ENCODE assay signal across 15 cellular contexts in the genomic region with DNA sequence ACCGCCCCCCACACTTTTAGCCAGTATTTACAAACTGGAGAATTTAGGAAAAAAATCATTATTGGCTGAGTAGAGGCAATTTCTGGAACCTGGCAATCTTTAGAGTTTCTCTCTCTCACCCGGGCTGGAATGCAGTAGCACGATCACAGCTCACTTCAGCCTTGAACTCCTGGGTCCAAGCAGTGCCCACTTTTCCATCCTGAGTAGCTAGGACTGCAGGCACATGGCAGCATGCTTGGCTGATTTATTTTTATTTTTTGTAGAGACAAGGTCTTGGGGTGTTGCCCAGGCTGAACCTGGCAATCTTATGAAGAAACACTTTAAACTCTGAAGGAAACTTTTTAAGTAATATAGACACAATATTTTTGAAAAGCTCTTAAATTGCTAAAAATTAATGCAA.
DNase-seq lines count a peak whose midpoint lies in the region; ATAC-seq and TF ChIP-seq lines count a peak whose summit lies in the region.
"Had no signal": no experiment of that assay in that cellular context is flagged by ENCODE, and none has a peak within 500 bp of the region (broad histone marks: within the 10 kb centered on the region; RNA-seq: fewer than 3 reads in every experiment).

No MANE protein-coding gene starts in this region.

- TF ChIP-seq CTCF in OCI-LY3 (IDR thresholded peaks at IDR 0.05; ENCODE audit: low read depth, low read length) (no peak), coronary artery (IDR thresholded peaks at IDR 0.05) (no peak), nephron progenitor cell (IDR thresholded peaks at IDR 0.05) (no peak), thyroid gland (IDR thresholded peaks at IDR 0.05) (peak in 1 of 6 experiments; percentile 0)

- H3K4me1 ChIP-seq in OCI-LY3 (ENCODE audit: low read length) (peaks cover 52% of the 10 kb centered on the region), thyroid gland (peaks cover 91 to 98% of the 10 kb centered on the region in 2 donors)

- H4K20me1 ChIP-seq in OCI-LY3 (ENCODE audit: insufficient read depth, low read length): peaks cover 25% of the 10 kb centered on the region; the same call in 1 of the 2 replicates

- peaks cover 31% of the 10 kb centered on the region for H3K79me2 ChIP-seq in OCI-LY3 (ENCODE audit: low read length)

- H3K27ac Mint-ChIP-seq in nephron progenitor cell: peak overlapping the region; percentile 95
- H3K27ac Mint-ChIP-seq in stimulated activated naive B cell treated with anti-CD40 and anti-IgM and Interleukin-4, amounts not matched to agents 10 μg/mL and 1 μg/mL and 100 μg/mL, for 72 hours: no peak overlapping the region
- no peak overlapping the region for H3K27ac Mint-ChIP-seq in activated CD4-positive, alpha-beta T cell treated with anti-CD3 and anti-CD28 coated beads, Interleukin-2, amount 10 ng/mL, durations not matched to agents 7 days and 5 days
- H3K27ac Mint-ChIP-seq: activated CD8-positive, alpha-beta T cell treated with anti-CD3 and anti-CD28 coated beads, Interleukin-2, amount 10 ng/mL, durations not matched to agents 7 days and 5 days; T-helper 2 cell treated with Interferon-gamma antibody and Interleukin-4, amounts not matched to agents 5 μg/mL and 100 μg/mL, for 36 hours had no signal

- no peak for ATAC-seq in stimulated activated naive B cell treated with anti-CD40 and anti-IgM and Interleukin-4, amounts not matched to agents 10 μg/mL and 1 μg/mL and 100 μg/mL, for 72 hours (replicated peaks)
- no peak for ATAC-seq in HG02973 (IDR thresholded peaks at IDR 0.05; ENCODE audit: unreplicated experiment)
- ATAC-seq: activated CD8-positive, alpha-beta T cell treated with anti-CD3 and anti-CD28 coated beads, Interleukin-2, amount 10 ng/mL, durations not matched to agents 7 days and 5 days had no signal

- TF ChIP-seq POLR2A in thyroid gland (IDR thresholded peaks at IDR 0.05): no peak

- CTCF ChIA-PET in activated CD4-positive, alpha-beta T cell treated with anti-CD3 and anti-CD28 coated beads, Interleukin-2, amount 10 ng/mL, durations not matched to agents 7 days and 5 days (lab: Charles Lee): interaction anchor here (0.6 to 1.3 kb wide), 5 partner anchors 15 to 133 kb away, joined by 3 to 4 read pairs (median 3); no protein-coding TSS in a partner anchor

- H3K9ac ChIP-seq in OCI-LY3 (ENCODE audit: low read length): no peak overlapping the region
- H3K9ac ChIP-seq: BLaER1 treated with 17β-estradiol and CSF1 and Interleukin-3, amounts not matched to agents 10 nM and 100 nM had no signal

- no peaks in the 10 kb centered on the region for H3K27me3 ChIP-seq in OCI-LY3 (ENCODE audit: low read depth, low read length)
- H3K27me3 ChIP-seq in thyroid gland: no peaks in the 10 kb centered on the region
- H3K27me3 ChIP-seq: BLaER1 treated with 17β-estradiol and CSF1 and Interleukin-3, amounts not matched to agents 10 nM and 100 nM; hepatocyte had no signal

- peaks cover 17% of the 10 kb centered on the region for H3K36me3 ChIP-seq in OCI-LY3 (replicated peaks; ENCODE audit: low read depth, low read length)
- no peaks in the 10 kb centered on the region for H3K36me3 ChIP-seq in thyroid gland

- H3K9me3 ChIP-seq in OCI-LY3 (ENCODE audit: insufficient read depth, low read length) (no peaks in the 10 kb centered on the region), thyroid gland (no peaks in the 10 kb centered on the region)
- H3K9me3 ChIP-seq: BLaER1 treated with 17β-estradiol and CSF1 and Interleukin-3, amounts not matched to agents 10 nM and 100 nM had no signal

- H3K4me3 ChIP-seq in OCI-LY3 (ENCODE audit: low read length) (0 out of 2 replicates have a peak overlapping the region, but pooled peaks have one; percentile 7), coronary artery (peak overlapping the region; percentile 18), thyroid gland (replicated peaks in 1 of 3) (no peak overlapping the region)
- H3K4me3 ChIP-seq: BLaER1 treated with 17β-estradiol and CSF1 and Interleukin-3, amounts not matched to agents 10 nM and 100 nM; hepatocyte had no signal

- no peaks in the 10 kb centered on the region for H3K9me3 Mint-ChIP-seq in nephron progenitor cell
- H3K9me3 Mint-ChIP-seq in stimulated activated naive B cell treated with anti-CD40 and anti-IgM and Interleukin-4, amounts not matched to agents 10 μg/mL and 1 μg/mL and 100 μg/mL, for 72 hours: peaks cover 0 to 1% of the 10 kb centered on the region in 2 donors
- no peaks in the 10 kb centered on the region for H3K9me3 Mint-ChIP-seq in activated CD4-positive, alpha-beta T cell treated with anti-CD3 and anti-CD28 coated beads, Interleukin-2, amount 10 ng/mL, durations not matched to agents 7 days and 5 days
- H3K9me3 Mint-ChIP-seq: T-helper 2 cell treated with Interferon-gamma antibody and Interleukin-4, amounts not matched to agents 5 μg/mL and 100 μg/mL, for 36 hours had no signal

- H3K4me1 Mint-ChIP-seq in nephron progenitor cell: peaks cover 93% of the 10 kb centered on the region
- peaks cover 60 to 96% of the 10 kb centered on the region in 2 donors for H3K4me1 Mint-ChIP-seq in stimulated activated naive B cell treated with anti-CD40 and anti-IgM and Interleukin-4, amounts not matched to agents 10 μg/mL and 1 μg/mL and 100 μg/mL, for 72 hours
- peaks cover 65% of the 10 kb centered on the region for H3K4me1 Mint-ChIP-seq in activated CD4-positive, alpha-beta T cell treated with anti-CD3 and anti-CD28 coated beads, Interleukin-2, amount 10 ng/mL, durations not matched to agents 7 days and 5 days

- peak overlapping the region; percentile 47 for H3K4me2 ChIP-seq in OCI-LY3 (ENCODE audit: low read length)
- H3K4me2 ChIP-seq: hepatocyte had no signal

- no peaks in the 10 kb centered on the region for H3K27me3 Mint-ChIP-seq in nephron progenitor cell (ENCODE audit: low read depth, poor library complexity)
- H3K27me3 Mint-ChIP-seq in stimulated activated naive B cell treated with anti-CD40 and anti-IgM and Interleukin-4, amounts not matched to agents 10 μg/mL and 1 μg/mL and 100 μg/mL, for 72 hours: no peaks in the 10 kb centered on the region
- no peaks in the 10 kb centered on the region for H3K27me3 Mint-ChIP-seq in activated CD4-positive, alpha-beta T cell treated with anti-CD3 and anti-CD28 coated beads, Interleukin-2, amount 10 ng/mL, durations not matched to agents 7 days and 5 days

- intact Hi-C loops in thyroid gland (cut with DNase I): no loop called here

- no peak overlapping the region for H2AFZ ChIP-seq in OCI-LY3 (ENCODE audit: low read depth, low read length)
- H2AFZ ChIP-seq: hepatocyte had no signal

- 14 to 17% methylated on average over 3 of the region's 3 CpGs for WGBS in thyroid gland, 2 donors

- POLR2A ChIA-PET in activated CD4-positive, alpha-beta T cell treated with anti-CD3 and anti-CD28 coated beads, Interleukin-2, amount 10 ng/mL, durations not matched to agents 7 days and 5 days (lab: Charles Lee): interaction anchor here (1.5 kb wide), 1 partner anchor 49 kb away, joined by 5 read pairs; no protein-coding TSS in a partner anchor

- H3K27ac ChIP-seq in OCI-LY3 (ENCODE audit: low read length) (no peak overlapping the region), coronary artery (peak overlapping the region; percentile 76 to 78), thyroid gland (peak overlapping the region; percentile 81 to 87 (median 85))
- H3K27ac ChIP-seq: RWPE1 had no signal

- H3K4me3 Mint-ChIP-seq in nephron progenitor cell: no peak overlapping the region
- no peak overlapping the region for H3K4me3 Mint-ChIP-seq in stimulated activated naive B cell treated with anti-CD40 and anti-IgM and Interleukin-4, amounts not matched to agents 10 μg/mL and 1 μg/mL and 100 μg/mL, for 72 hours
- H3K4me3 Mint-ChIP-seq in activated CD4-positive, alpha-beta T cell treated with anti-CD3 and anti-CD28 coated beads, Interleukin-2, amount 10 ng/mL, durations not matched to agents 7 days and 5 days: no peak overlapping the region
- H3K4me3 Mint-ChIP-seq: activated CD8-positive, alpha-beta T cell treated with anti-CD3 and anti-CD28 coated beads, Interleukin-2, amount 10 ng/mL, durations not matched to agents 7 days and 5 days; T-helper 2 cell treated with Interferon-gamma antibody and Interleukin-4, amounts not matched to agents 5 μg/mL and 100 μg/mL, for 36 hours had no signal

- peaks cover 50% of the 10 kb centered on the region for H3K36me3 Mint-ChIP-seq in nephron progenitor cell (ENCODE audit: low read depth)
- H3K36me3 Mint-ChIP-seq in stimulated activated naive B cell treated with anti-CD40 and anti-IgM and Interleukin-4, amounts not matched to agents 10 μg/mL and 1 μg/mL and 100 μg/mL, for 72 hours: peaks cover 33 to 51% of the 10 kb centered on the region in 2 donors
- peaks cover 54% of the 10 kb centered on the region for H3K36me3 Mint-ChIP-seq in activated CD4-positive, alpha-beta T cell treated with anti-CD3 and anti-CD28 coated beads, Interleukin-2, amount 10 ng/mL, durations not matched to agents 7 days and 5 days (ENCODE audit: low read depth)

- DNase-seq in coronary artery (ENCODE audit: low spot score) (no peak), nephron progenitor cell (no peak), thyroid gland (peak; percentile 53 to 68), C1 segment of cervical spinal cord (lab: John Stamatoyannopoulos, UW) (no peak)
- no peak for DNase-seq in stimulated activated naive B cell treated with anti-CD40 and anti-IgM and Interleukin-4, amounts not matched to agents 10 μg/mL and 1 μg/mL and 100 μg/mL, for 72 hours
- no peak for DNase-seq in activated CD4-positive, alpha-beta T cell treated with anti-CD3 and anti-CD28 coated beads, Interleukin-2, amount 10 ng/mL, durations not matched to agents 7 days and 5 days
- DNase-seq: activated CD8-positive, alpha-beta T cell treated with anti-CD3 and anti-CD28 coated beads, Interleukin-2, amount 10 ng/mL, durations not matched to agents 7 days and 5 days; NCI-H526; stimulated activated CD4-positive, alpha-beta T cell treated with anti-CD3 and anti-CD28 coated beads, Interleukin-15, amount 100 ng/mL, for 24 hours had no signal

Comparison
In these comparisons a context has a peak if more than half of its experiments do, and no peak if none do; other contexts are left out.
1. H3K4me3 ChIP-seq: peak in OCI-LY3 (single experiment) and coronary artery (single experiment); none in thyroid gland (0 of 3).
2. DNase-seq: peak in thyroid gland (2 of 2); none in coronary artery (single experiment), nephron progenitor cell (single experiment), stimulated activated naive B cell treated with anti-CD40 and anti-IgM and Interleukin-4, amounts not matched to agents 10 μg/mL and 1 μg/mL and 100 μg/mL, for 72 hours (single experiment), activated CD4-positive, alpha-beta T cell treated with anti-CD3 and anti-CD28 coated beads, Interleukin-2, amount 10 ng/mL, durations not matched to agents 7 days and 5 days (single experiment) and C1 segment of cervical spinal cord (0 of 14).